In the genomic region with DNA sequence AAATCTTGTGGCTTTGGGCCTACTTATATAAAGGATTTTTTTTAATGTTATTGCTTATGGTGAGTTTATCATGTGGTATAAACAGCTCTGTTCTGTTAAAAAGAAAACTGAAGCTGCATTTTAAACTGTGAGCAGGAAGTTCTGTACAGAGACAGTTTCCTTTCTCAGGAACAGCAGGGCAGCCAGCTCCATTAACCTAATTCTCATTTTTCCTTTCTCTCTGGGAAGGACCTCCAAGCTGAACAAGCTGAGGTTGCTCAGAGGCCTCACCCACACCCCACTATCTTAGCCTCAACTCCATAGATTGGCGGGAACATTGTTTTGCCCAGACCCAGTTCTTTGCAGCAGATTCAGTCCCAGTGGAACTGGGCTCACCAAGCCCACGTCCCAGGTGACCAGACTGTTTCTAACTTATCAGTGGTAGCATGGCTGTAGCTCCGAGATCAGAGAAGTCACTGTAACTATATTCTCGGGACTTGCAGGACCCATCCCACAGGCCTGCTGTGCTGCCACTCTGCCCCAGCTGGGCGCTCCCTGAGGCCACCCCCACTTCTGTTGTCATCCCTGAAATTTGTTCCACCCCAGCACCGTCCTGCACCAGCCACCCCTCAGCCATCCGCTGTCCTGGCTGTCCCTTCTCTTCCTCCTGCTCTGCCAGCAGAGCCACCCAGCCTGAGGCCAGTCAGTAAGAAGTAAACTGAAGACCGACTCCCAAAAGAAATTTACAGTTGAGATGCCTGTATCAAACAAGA, we compare ENCODE assay signal across 12 cellular contexts. TPM values are rescaled to one million over a fixed set of nuclear protein-coding genes. Genes with fewer than 3 reads are reported as not detected.
A peak's percentile ranks its signal among the peaks of the same experiment; 100 is the strongest.
DNase-seq lines count a peak whose midpoint lies in the region; ATAC-seq and TF ChIP-seq lines count a peak whose summit lies in the region.
"Had no signal": no experiment of that assay in that cellular context is flagged by ENCODE, and none has a peak within 500 bp of the region (broad histone marks: within the 10 kb centered on the region; RNA-seq: fewer than 3 reads in every experiment).

No MANE protein-coding gene starts in this region.

- peak; percentile 23 for DNase-seq in GM12865 (ENCODE audit: low read depth)
- no peak for DNase-seq in Peyer's patch
- no peak for DNase-seq in esophagus squamous epithelium (lab: John Stamatoyannopoulos, UW)
- no peak for DNase-seq in sigmoid colon
- no peak for DNase-seq in islet precursor cell
- DNase-seq in NCI-H1092 (lab: John Stamatoyannopoulos, UW): no peak
- no peak for DNase-seq in SKM-1 treated with dmso at 0.1 percent for 144 hours (lab: John Stamatoyannopoulos, UW; ENCODE audit: unreplicated experiment)
- DNase-seq: activated CD4-positive, CD25-positive, alpha-beta regulatory T cell; cerebellar nuclear complex; NCI-H524 treated with DMSO at 0.1 percent for 48 hours; stimulated activated CD4-positive, alpha-beta T cell treated with anti-CD3 and anti-CD28 coated beads, Interleukin-15, amount 100 ng/mL, for 24 hours had no signal

- WGBS in esophagus squamous epithelium, 2 donors: 66 to 88% methylated on average over 6 to 8 of the region's 8 CpGs
- WGBS in sigmoid colon, 2 donors: 58 to 61% methylated on average over 8 of the region's 8 CpGs

- TF ChIP-seq POLR2A in Peyer's patch (IDR thresholded peaks at IDR 0.05) (no peak), esophagus squamous epithelium (IDR thresholded peaks at IDR 0.05) (no peak), sigmoid colon (IDR thresholded peaks at IDR 0.05) (no peak)

- H3K4me3 ChIP-seq in GM12865 (ENCODE audit: low read depth, low read length) (no peak overlapping the region), Peyer's patch (no peak overlapping the region), esophagus squamous epithelium (no peak overlapping the region), sigmoid colon (no peak overlapping the region)

- TF ChIP-seq EP300 in sigmoid colon (IDR thresholded peaks at IDR 0.05): no peak

- H3K4me1 ChIP-seq in Peyer's patch (peaks cover 0 to 35% (median 0%) of the 10 kb centered on the region in 4 donors), esophagus squamous epithelium (peaks cover 17 to 72% (median 28%) of the 10 kb centered on the region in 3 donors), sigmoid colon (peaks cover 0 to 44% (median 26%) of the 10 kb centered on the region in 4 donors)

- H3K36me3 ChIP-seq in Peyer's patch (peaks cover 0 to 5% (median 0%) of the 10 kb centered on the region in 3 donors), esophagus squamous epithelium (peaks cover 0 to 23% (median 0%) of the 10 kb centered on the region in 3 donors), sigmoid colon (peaks cover 0 to 7% (median 0%) of the 10 kb centered on the region in 4 donors)

- intact Hi-C loops in esophagus squamous epithelium (cut with DNase I): no loop called here
- intact Hi-C loops in sigmoid colon (cut with DNase I): no loop called here

- ATAC-seq in GM21528 (IDR thresholded peaks at IDR 0.05; ENCODE audit: low FRiP score, unreplicated experiment): no peak

- H3K27me3 ChIP-seq in Peyer's patch (no peaks in the 10 kb centered on the region), esophagus squamous epithelium (no peaks in the 10 kb centered on the region), sigmoid colon (no peaks in the 10 kb centered on the region)

- no peak for TF ChIP-seq CTCF in GM12865 (IDR thresholded peaks at IDR 0.05; ENCODE audit: insufficient read depth, low read depth, low read length, missing control alignments)
- no peak for TF ChIP-seq CTCF in Peyer's patch (IDR thresholded peaks at IDR 0.05)
- TF ChIP-seq CTCF in esophagus squamous epithelium (IDR thresholded peaks at IDR 0.05): no peak
- TF ChIP-seq CTCF in sigmoid colon (IDR thresholded peaks at IDR 0.05): no peak

- H3K9me3 ChIP-seq in Peyer's patch: no peaks in the 10 kb centered on the region
- no peaks in the 10 kb centered on the region for H3K9me3 ChIP-seq in esophagus squamous epithelium
- no peaks in the 10 kb centered on the region for H3K9me3 ChIP-seq in sigmoid colon

- peak overlapping the region; percentile 14 to 67 (median 42) for H3K27ac ChIP-seq in Peyer's patch
- peak overlapping the region; percentile 23 to 66 (median 58) for H3K27ac ChIP-seq in esophagus squamous epithelium
- H3K27ac ChIP-seq in sigmoid colon: peak overlapping the region; percentile 64 to 78 (median 70)

RNA-seq across cellular contexts. Expression of gene VILL, which starts 33.2 kb away (rescaled TPM):
- 100 to 1,000 TPM in 3 of 4 donors, 10 to 100 TPM in 1; 59.4 to 309 (median 230) TPM for total RNA-seq in Peyer's patch
- 10 to 100 TPM in 1 of 4 donors, 1 to 10 TPM in 3; 5.5 to 13.0 (median 6.1) TPM for total RNA-seq in esophagus squamous epithelium
- 1 to 10 TPM; 5.3 to 8.3 (median 6.6) TPM for total RNA-seq in sigmoid colon
- 100 to 1,000 TPM in 1 of 3 donors, 10 to 100 TPM in 2; 81.7 to 175 (median 97.0) TPM for polyA plus RNA-seq in sigmoid colon

Comparison
In these comparisons a context has a peak if more than half of its experiments do, and no peak if none do; other contexts are left out.
1. RNA of gene VILL, which starts 33.2 kb away (total RNA-seq): 59.4 to 309 TPM in Peyer's patch; 5.3 to 8.3 TPM in sigmoid colon and 5.5 to 13.0 TPM in esophagus squamous epithelium; every median in the first group is over 4 times any median in the second.
2. Peak in every context shown above with its lines, with median percentiles within 50 percentile points of each other: H3K27ac ChIP-seq.